In the genomic region with DNA sequence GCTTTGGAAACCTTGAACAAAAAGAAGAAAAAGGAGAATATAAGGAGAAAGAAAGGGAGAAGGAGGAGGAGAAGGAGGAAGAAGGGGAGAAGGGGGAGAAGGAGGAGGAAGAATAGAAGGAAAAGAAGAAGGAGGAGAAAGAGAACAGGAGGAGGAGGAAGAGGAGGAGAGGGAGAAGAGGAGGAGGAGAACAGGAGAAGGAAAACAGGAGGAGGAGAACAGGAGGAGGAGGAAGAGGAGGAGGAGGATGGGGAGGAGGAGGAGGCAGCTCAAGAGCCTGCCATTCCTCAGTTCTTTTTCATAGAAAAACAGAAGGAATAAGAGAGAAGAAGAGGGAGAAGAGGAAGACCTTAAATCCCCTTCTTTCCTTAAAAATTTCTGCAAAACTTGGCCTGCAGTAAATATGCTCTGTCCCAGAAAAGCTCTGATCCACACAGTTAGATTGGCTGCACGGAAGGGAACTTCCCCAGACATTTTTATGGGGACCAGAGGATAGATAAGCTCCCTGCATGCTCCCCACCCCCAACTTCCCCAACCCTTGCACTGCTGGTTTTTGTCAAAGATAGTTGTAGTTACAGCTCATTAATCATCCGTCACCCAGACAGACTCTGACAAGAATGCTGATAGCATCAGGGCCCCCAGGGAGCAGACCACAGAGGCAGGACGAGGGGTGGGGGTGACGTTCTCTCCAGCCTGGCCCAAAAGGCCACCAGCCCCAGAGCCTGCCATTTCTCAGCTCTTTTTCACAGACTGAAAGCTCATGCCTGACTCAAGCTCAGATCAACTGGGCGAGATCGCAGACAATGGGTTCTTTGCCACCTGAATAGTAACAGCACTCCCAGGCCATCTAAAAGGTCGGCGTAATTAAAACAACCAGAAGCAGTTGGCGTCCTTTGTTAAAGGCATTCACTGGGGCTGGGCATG, we compare ENCODE assay signal across 13 cellular contexts. TPM values are rescaled to one million over a fixed set of nuclear protein-coding genes. Genes with fewer than 3 reads are reported as not detected.
DNase-seq lines count a peak whose midpoint lies in the region; ATAC-seq and TF ChIP-seq lines count a peak whose summit lies in the region.
"Had no signal": no experiment of that assay in that cellular context is flagged by ENCODE, and none has a peak within 500 bp of the region (broad histone marks: within the 10 kb centered on the region; RNA-seq: fewer than 3 reads in every experiment).

No MANE protein-coding gene starts in this region.

- no peak for ATAC-seq in HG02852 (IDR thresholded peaks at IDR 0.05; ENCODE audit: unreplicated experiment)

- no peaks in the 10 kb centered on the region for H3K27me3 ChIP-seq in BE2C
- H3K27me3 ChIP-seq in HAP-1 (ENCODE audit: low read depth): no peaks in the 10 kb centered on the region; the same call in 1 of the 2 replicates

- H3K9me3 ChIP-seq in BE2C: no peaks in the 10 kb centered on the region
- H3K9me3 ChIP-seq in HAP-1: no peaks in the 10 kb centered on the region

- in situ Hi-C loops in HAP-1 (cut with MboI; ENCODE audit: low sequenced_read_pairs): no loop called here

- TF ChIP-seq CTCF in BE2C (IDR thresholded peaks at IDR 0.05; ENCODE audit: low read depth, low read length): no peak

- peaks cover 19% of the 10 kb centered on the region for H3K4me1 ChIP-seq in BE2C
- peaks cover 15% of the 10 kb centered on the region for H3K4me1 ChIP-seq in HAP-1

- no peaks in the 10 kb centered on the region for H3K36me3 ChIP-seq in BE2C
- H3K36me3 ChIP-seq in HAP-1 (replicated peaks): no peaks in the 10 kb centered on the region
- H3K36me3 ChIP-seq: esophagus muscularis mucosa had no signal

- peak overlapping the region; percentile 28 for H3K4me3 ChIP-seq in BE2C (ENCODE audit: low read depth, low read length)
- H3K4me3 ChIP-seq in HAP-1: no peak overlapping the region
- H3K4me3 ChIP-seq: esophagus muscularis mucosa, lung had no signal

- peak; percentile 95 for DNase-seq in BE2C
- DNase-seq in HAP-1 (ENCODE audit: low spot score in 2 of 2): peak; percentile 40 to 59
- DNase-seq in SW480 (ENCODE audit: low spot score): peak; percentile 49
- DNase-seq in iris pigment epithelial cell (ENCODE audit: low read depth): peak; percentile 55
- no peak for DNase-seq in NCI-H526 treated with DMSO at 0.1 percent for 48 hours (lab: John Stamatoyannopoulos, UW)
- no peak for DNase-seq in NCI-H128 (lab: John Stamatoyannopoulos, UW; ENCODE audit: unreplicated experiment)
- no peak for DNase-seq in NCI-H446 treated with DMSO at 0.1 percent for 48 hours (lab: John Stamatoyannopoulos, UW)
- DNase-seq: activated CD4-positive, alpha-beta T cell treated with anti-CD3 and anti-CD28 coated beads, Interleukin-2, amount 10 ng/mL, durations not matched to agents 24 days and 14 days; amniotic stem cell; CD4-positive, CD25-positive, alpha-beta regulatory T cell had no signal

RNA-seq across cellular contexts. Expression of a gene that starts 34.5 kb away (rescaled TPM):
- polyA plus RNA-seq in BE2C (2012; ENCODE audit: insufficient read depth, insufficient read length, low read depth): not detected
- polyA plus RNA-seq: CD4-positive, CD25-positive, alpha-beta regulatory T cell; lung had no signal

Comparison
In these comparisons a context has a peak if more than half of its experiments do, and no peak if none do; other contexts are left out.
1. DNase-seq: peak in BE2C (single experiment), HAP-1 (2 of 2), SW480 (single experiment) and iris pigment epithelial cell (single experiment); none in NCI-H526 treated with DMSO at 0.1 percent for 48 hours (single experiment), NCI-H128 (single experiment) and NCI-H446 treated with DMSO at 0.1 percent for 48 hours (single experiment).